In genomic region chr20:35226775-35227681, GRCh38 we compare ENCODE assay signal across 8 cellular contexts. TPM values are rescaled to one million over a fixed set of nuclear protein-coding genes. Genes with fewer than 3 reads are reported as not detected.
DNase-seq lines count a peak whose midpoint lies in the region; ATAC-seq lines count a peak whose summit lies in the region.

No MANE protein-coding gene starts in this region.

- H3K9me3 Mint-ChIP-seq in memory B cell: peaks cover 2% of the 10 kb centered on the region

- in situ Hi-C loops in Caki2 (cut with HindIII; ENCODE audit: low pct_unique_long_range_greater_than_20kb, low sequenced_read_pairs): no loop called here

- peak overlapping the region; percentile 63 for H3K4me3 Mint-ChIP-seq in memory B cell

- DNase-seq in Caki2 (ENCODE audit: low read depth): peak; percentile 54
- DNase-seq in NCI-H1048 (lab: John Stamatoyannopoulos, UW): peak; percentile 5
- peak; percentile 19 to 24 for DNase-seq in activated CD4-positive, alpha-beta T cell treated with anti-CD3 and anti-CD28 coated beads, Interleukin-2, amount 50 U/mL, for 4 hours
- peak; percentile 64 for DNase-seq in dermis blood vessel endothelial cell
- DNase-seq in memory B cell (ENCODE audit: low spot score in 2 of 2): peak; percentile 31 to 46
- DNase-seq in stimulated activated CD8-positive, alpha-beta memory T cell treated with anti-CD3 and anti-CD28 coated beads, Interleukin-4, amount 100 ng/mL, for 48 hours: peak; percentile 69

- peaks cover 28% of the 10 kb centered on the region for H3K36me3 Mint-ChIP-seq in memory B cell

- ATAC-seq in memory B cell (ENCODE audit: low read depth) (peak; percentile 70), HG03378 (IDR thresholded peaks at IDR 0.05; ENCODE audit: unreplicated experiment) (no peak), GM18517 (IDR thresholded peaks at IDR 0.05; ENCODE audit: unreplicated experiment) (no peak)

- H3K27ac Mint-ChIP-seq in memory B cell: no peak overlapping the region

- H3K4me1 Mint-ChIP-seq in memory B cell: peaks cover 8% of the 10 kb centered on the region

- peaks cover 22% of the 10 kb centered on the region for H3K27me3 Mint-ChIP-seq in memory B cell

RNA-seq across cellular contexts. Expression of gene MMP24, which starts 0.5 kb away (rescaled TPM):
- 14.3 and 17.1 TPM in 2 replicates for total RNA-seq in Caki2 (2014; rRNA removed; shearing (Covaris generic); ENCODE audit: low replicate concordance)
- total RNA-seq in dermis blood vessel endothelial cell: 0.68 and 0.88 TPM in 2 replicates

RNA-seq across cellular contexts. Expression of gene MMP24OS, which starts 50.9 kb away (rescaled TPM):
- total RNA-seq in Caki2 (2014; rRNA removed; shearing (Covaris generic); ENCODE audit: low replicate concordance): 9.0 and 16.5 TPM in 2 replicates
- 7.3 TPM in 2 replicates for total RNA-seq in dermis blood vessel endothelial cell

RNA-seq across cellular contexts. Expression of gene PROCR, which starts 55.2 kb away (rescaled TPM):
- 30.9 and 56.1 TPM in 2 replicates for total RNA-seq in Caki2 (2014; rRNA removed; shearing (Covaris generic); ENCODE audit: low replicate concordance)
- total RNA-seq in dermis blood vessel endothelial cell: 124 and 176 TPM in 2 replicates

RNA-seq across cellular contexts. Expression of gene EIF6, which starts 57.5 kb away (rescaled TPM):
- total RNA-seq in Caki2 (2014; rRNA removed; shearing (Covaris generic); ENCODE audit: low replicate concordance): 321 and 355 TPM in 2 replicates
- 147 and 186 TPM in 2 replicates for total RNA-seq in dermis blood vessel endothelial cell

Comparison
In these comparisons a context has a peak if more than half of its experiments do, and no peak if none do; other contexts are left out.
1. DNase-seq: peak in every context shown above with its lines; median percentile 69 in stimulated activated CD8-positive, alpha-beta memory T cell treated with anti-CD3 and anti-CD28 coated beads, Interleukin-4, amount 100 ng/mL, for 48 hours; 64 in dermis blood vessel endothelial cell; 54 in Caki2; 38 in memory B cell; 22 in activated CD4-positive, alpha-beta T cell treated with anti-CD3 and anti-CD28 coated beads, Interleukin-2, amount 50 U/mL, for 4 hours; 5 in NCI-H1048.